Comparison of ENCODE assay signal across 18 cellular contexts in the genomic region with DNA sequence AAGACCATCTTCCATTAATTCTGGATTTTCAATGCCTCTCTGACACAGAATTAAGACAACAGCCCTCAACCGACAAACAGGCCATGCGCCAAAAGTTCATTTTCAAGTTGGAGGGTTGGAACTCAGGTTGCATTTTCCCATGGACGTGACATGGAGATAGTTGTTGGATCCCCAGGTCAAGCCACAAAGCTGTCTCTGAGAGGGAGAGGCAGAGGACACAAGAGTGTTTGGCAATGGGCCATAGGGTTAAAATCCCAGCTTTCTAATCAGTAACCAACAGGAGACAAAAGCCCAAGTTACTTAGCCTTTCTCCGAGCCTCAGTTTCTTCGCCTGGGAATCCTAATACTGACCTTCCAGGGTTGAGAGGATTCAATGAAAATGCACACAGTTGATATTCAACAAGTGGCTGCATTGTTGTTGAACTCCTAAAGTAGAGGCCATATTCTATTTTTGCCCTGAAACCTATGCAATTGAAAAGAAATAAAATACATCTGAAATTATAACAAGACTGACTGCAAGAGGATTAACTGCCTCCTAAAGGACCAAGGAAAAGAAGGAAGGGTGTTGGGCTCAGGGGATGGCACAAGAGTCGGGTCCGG. TPM values are rescaled to one million over a fixed set of nuclear protein-coding genes. Genes with fewer than 3 reads are reported as not detected.
DNase-seq lines count a peak whose midpoint lies in the region; ATAC-seq, FAIRE-seq and TF ChIP-seq lines count a peak whose summit lies in the region.
"Had no signal": no experiment of that assay in that cellular context is flagged by ENCODE, and none has a peak within 500 bp of the region (broad histone marks: within the 10 kb centered on the region; RNA-seq: fewer than 3 reads in every experiment).

No MANE protein-coding gene starts in this region.

- H3K79me2 ChIP-seq in endothelial cell of umbilical vein (ENCODE audit: control insufficient read depth, insufficient read depth, low read length): no peaks in the 10 kb centered on the region

- H3K27me3 ChIP-seq in ascending aorta: no peaks in the 10 kb centered on the region
- H3K27me3 ChIP-seq in endothelial cell of umbilical vein (ENCODE audit: control insufficient read depth in 2 of 2, insufficient read depth in 2 of 2, low read length in 2 of 2): no peaks in the 10 kb centered on the region
- no peaks in the 10 kb centered on the region for H3K27me3 ChIP-seq in muscle layer of colon (ENCODE audit: control insufficient read depth in 1 of 2, insufficient read depth in 2 of 2, low read length in 2 of 2)
- H3K27me3 ChIP-seq in tibial artery: no peaks in the 10 kb centered on the region

- CTCF ChIA-PET in endothelial cell of umbilical vein (lab: Charles Lee) (interaction anchor here (0.7 to 1.4 kb wide), 2 partner anchors 69 to 71 kb away, joined by 3 to 4 read pairs; no protein-coding TSS in a partner anchor), GM10248 (lab: Yijun Ruan, JAX) (interaction anchor here (1.5 to 3.4 kb wide), 3 partner anchors 8 to 71 kb away, joined by 3 to 8 read pairs (median 5); no protein-coding TSS in a partner anchor)

- intact Hi-C loops in ascending aorta (cut with DNase I) (loop anchor here (5.0 kb wide), 1 partner anchor 45 kb away; a partner anchor contains a TSS), endothelial cell of umbilical vein (cut with micrococcal nuclease) (loop anchor here (1.0 to 2.0 kb wide), 5 partner anchors 9 to 44 kb away; a partner anchor contains a TSS), tibial artery (cut with DNase I; ENCODE audit: low total_unique reads) (no loop called here)

- TF ChIP-seq CTCF in ascending aorta (IDR thresholded peaks at IDR 0.05) (no peak), endothelial cell of umbilical vein (IDR thresholded peaks at IDR 0.05; ENCODE audit: extremely low read depth in 1 of 2, insufficient read depth in 1 of 2, low read depth in 1 of 2, low read length in 2 of 2) (no peak), tibial artery (IDR thresholded peaks at IDR 0.05) (no peak), GM10248 (IDR thresholded peaks at IDR 0.05; ENCODE audit: control extremely low read depth, extremely low read depth, low read depth, missing control alignments) (no peak)

- H4K20me1 ChIP-seq in endothelial cell of umbilical vein (replicated peaks; ENCODE audit: control insufficient read depth, extremely low read depth, insufficient read depth, low read length): no peaks in the 10 kb centered on the region

- FAIRE-seq in endothelial cell of umbilical vein (lab: Jason Lieb, UNC): no peak

- H3K36me3 ChIP-seq in ascending aorta: peaks cover 4 to 7% of the 10 kb centered on the region in 2 donors
- H3K36me3 ChIP-seq in endothelial cell of umbilical vein (ENCODE audit: control insufficient read depth in 2 of 2, extremely low read depth in 1 of 2, insufficient read depth in 2 of 2, low read length in 2 of 2): no peaks in the 10 kb centered on the region
- no peaks in the 10 kb centered on the region for H3K36me3 ChIP-seq in muscle layer of colon (ENCODE audit: insufficient read depth, low read length)
- no peaks in the 10 kb centered on the region for H3K36me3 ChIP-seq in tibial artery

- H3K9ac ChIP-seq in endothelial cell of umbilical vein (replicated peaks; ENCODE audit: extremely low read depth, insufficient read depth, low read length) (no peak overlapping the region), muscle layer of colon (ENCODE audit: low read length) (peak overlapping the region; percentile 22)

- TF ChIP-seq POLR2A in endothelial cell of umbilical vein (IDR thresholded peaks at IDR 0.05; ENCODE audit: low read depth, low read length): no peak

- no TSS peak for BruUV-seq in endothelial cell of umbilical vein (replicated peaks; lab: Mats Ljungman, UMichigan)

- DNase-seq in ascending aorta (ENCODE audit: low spot score in 2 of 2) (no peak), endothelial cell of umbilical vein (ENCODE audit: low read depth, low spot score) (no peak), tibial artery (no peak), GM10248 (ENCODE audit: extremely low spot score) (no peak), NCI-H510A (lab: John Stamatoyannopoulos, UW) (no peak)
- DNase-seq: activated CD4-positive, alpha-beta T cell treated with anti-CD3 and anti-CD28 coated beads, Interleukin-2, amount 50 U/mL, for 48 hours; activated naive CD4-positive, alpha-beta T cell; activated T-cell treated with anti-CD3 and anti-CD28 coated beads for 4 hours; cerebellar nuclear complex; COR-L47; endodermal cell; midbrain; NCI-H2081 treated with DMSO at 0.1 percent for 48 hours; NCI-H526; stimulated activated naive B cell treated with anti-CD40 and anti-IgM and Interleukin-4, amounts not matched to agents 10 μg/mL and 1 μg/mL and 100 μg/mL, for 72 hours; trophoblast cell had no signal

- H3K4me2 ChIP-seq in endothelial cell of umbilical vein (ENCODE audit: insufficient read depth, low read length): no peak overlapping the region

- peak overlapping the region in 1 of 2 donors; percentile 5 for H3K4me3 ChIP-seq in ascending aorta
- no peak overlapping the region for H3K4me3 ChIP-seq in endothelial cell of umbilical vein (replicated peaks in 1 of 3; ENCODE audit: insufficient read depth in 1 of 3, low read depth in 1 of 3, low read length in 3 of 3)
- H3K4me3 ChIP-seq in muscle layer of colon (ENCODE audit: low read depth in 1 of 2, low read length in 2 of 2): no peak overlapping the region
- no peak overlapping the region for H3K4me3 ChIP-seq in tibial artery

- peaks cover 23 to 79% of the 10 kb centered on the region in 2 donors for H3K4me1 ChIP-seq in ascending aorta
- H3K4me1 ChIP-seq in endothelial cell of umbilical vein (ENCODE audit: control insufficient read depth, extremely low read depth, insufficient read depth, low read length): peaks cover 52% of the 10 kb centered on the region
- H3K4me1 ChIP-seq in muscle layer of colon (ENCODE audit: insufficient read depth, low read length): peaks cover 91% of the 10 kb centered on the region
- H3K4me1 ChIP-seq in tibial artery: peaks cover 0 to 100% (median 86%) of the 10 kb centered on the region in 4 donors

- H3K9me1 ChIP-seq in endothelial cell of umbilical vein (replicated peaks; ENCODE audit: control insufficient read depth, extremely low read depth, insufficient read depth, low read length): no peaks in the 10 kb centered on the region

- H3K9me3 ChIP-seq in ascending aorta (no peaks in the 10 kb centered on the region), endothelial cell of umbilical vein (replicated peaks; ENCODE audit: control insufficient read depth, insufficient read depth, low read length) (no peaks in the 10 kb centered on the region), muscle layer of colon (ENCODE audit: low read length) (no peaks in the 10 kb centered on the region), tibial artery (no peaks in the 10 kb centered on the region)

- no peak overlapping the region for H2AFZ ChIP-seq in endothelial cell of umbilical vein (ENCODE audit: low read depth, low read length)

- ATAC-seq in GM21367 (IDR thresholded peaks at IDR 0.05; ENCODE audit: unreplicated experiment): no peak
- ATAC-seq: stimulated activated naive B cell treated with anti-CD40 and anti-IgM and Interleukin-4, amounts not matched to agents 10 μg/mL and 1 μg/mL and 100 μg/mL, for 72 hours had no signal

- dilution Hi-C loops in endothelial cell of umbilical vein (cut with MboI; ENCODE audit: extremely low pct_ligation_motif_present, low sequenced_read_pairs): no loop called here

- H3K27ac ChIP-seq in ascending aorta (peak overlapping the region; percentile 88 to 92), endothelial cell of umbilical vein (ENCODE audit: insufficient read depth, low read depth, low read length) (peak overlapping the region; percentile 77), muscle layer of colon (ENCODE audit: low read depth, low read length) (peak overlapping the region; percentile 87), tibial artery (peak overlapping the region; percentile 82 to 89)

- POLR2A ChIA-PET in endothelial cell of umbilical vein (lab: Charles Lee) (no interaction called here), GM10248 (lab: Yijun Ruan, JAX) (no interaction called here)

TF ChIP-seq in endothelial cell of umbilical vein, 7 proteins besides CTCF, POLR2A, EP300 and RAD21:
- TF ChIP-seq JUN (IDR thresholded peaks at IDR 0.05; ENCODE audit: borderline replicate concordance, insufficient read depth, insufficient read length, low read depth): no peak
- no peak for TF ChIP-seq GATA2 (IDR thresholded peaks at IDR 0.05; ENCODE audit: insufficient read depth, insufficient read length, low read depth, low read length)
- TF ChIP-seq FOS (IDR thresholded peaks at IDR 0.05; ENCODE audit: borderline replicate concordance, insufficient read depth, low read length): no peak
- TF ChIP-seq, protein P1, sequence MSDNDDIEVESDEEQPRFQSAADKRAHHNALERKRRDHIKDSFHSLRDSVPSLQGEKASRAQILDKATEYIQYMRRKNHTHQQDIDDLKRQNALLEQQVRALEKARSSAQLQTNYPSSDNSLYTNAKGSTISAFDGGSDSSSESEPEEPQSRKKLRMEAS (IDR thresholded peaks at IDR 0.05; ENCODE audit: insufficient read depth, insufficient read length): no peak
- no peak for TF ChIP-seq POLR2AphosphoS5 (IDR thresholded peaks at IDR 0.05; ENCODE audit: insufficient read depth, low read depth, low read length)
- TF ChIP-seq MYC (IDR thresholded peaks at IDR 0.05; ENCODE audit: low read depth, low read length): no peak
- no peak for TF ChIP-seq EZH2 (IDR thresholded peaks at IDR 0.05; ENCODE audit: borderline replicate concordance, low read depth, low read length, severe bottlenecking)

RNA-seq across cellular contexts. Expression of a gene that starts 44.3 kb away (rescaled TPM):
- total RNA-seq in ascending aorta (416 TPM), endothelial cell of umbilical vein (3.2 and 7.9 TPM in 2 replicates)
- 1.8 and 2.0 TPM in 2 replicates for polyA plus RNA-seq in endothelial cell of umbilical vein
- 1.9 and 2.1 TPM in 2 replicates for polyA plus RNA-seq in endothelial cell of umbilical vein (2011; cell fraction: cytosol; rRNA removed)
- polyA plus RNA-seq in endothelial cell of umbilical vein (2011; cell fraction: nucleus; rRNA removed): 5.1 and 6.9 TPM in 2 replicates
- 0.87 and 1.6 TPM in 2 replicates for polyA plus RNA-seq in endothelial cell of umbilical vein (2012)
- polyA minus RNA-seq in endothelial cell of umbilical vein: 5.1 and 7.9 TPM in 2 replicates
- 0.51 TPM for polyA minus RNA-seq in endothelial cell of umbilical vein (2011; cell fraction: cytosol; rRNA and poly(A)+ RNA removed)
- polyA minus RNA-seq in endothelial cell of umbilical vein (2011; cell fraction: nucleus; rRNA and poly(A)+ RNA removed): 11.1 and 17.3 TPM in 2 replicates

Comparison
In these comparisons a context has a peak if more than half of its experiments do, and no peak if none do; other contexts are left out.
1. RNA of a gene that starts 44.3 kb away (total RNA-seq): 416 TPM in ascending aorta (single experiment); 3.2 to 7.9 TPM in endothelial cell of umbilical vein; every median in the first group is over 10 times any median in the second.
2. Peak in every context shown above with its lines, with median percentiles within 50 percentile points of each other: H3K27ac ChIP-seq.